In the genomic region with DNA sequence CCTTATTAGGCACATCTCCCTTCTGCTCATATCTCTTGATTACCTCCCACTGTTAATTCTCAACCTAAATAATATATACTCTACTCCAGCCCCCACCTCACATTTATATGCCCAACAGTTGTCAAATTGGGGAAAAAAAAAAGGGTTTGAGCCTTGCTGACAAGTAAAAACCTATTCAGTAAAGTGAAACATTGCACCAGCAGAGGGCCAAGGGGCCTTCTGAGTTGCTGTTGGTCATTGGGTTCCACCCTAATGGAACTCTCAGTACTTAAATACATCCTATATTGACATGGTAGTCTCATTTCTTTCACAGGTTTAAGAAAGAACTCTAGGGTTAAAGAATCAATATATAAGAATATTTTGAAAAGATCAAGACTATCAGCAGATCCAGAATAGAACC, we compare ENCODE assay signal across 22 cellular contexts.
"Had no signal": no experiment of that assay in that cellular context is flagged by ENCODE, and none has a peak within 500 bp of the region (broad histone marks: within the 10 kb centered on the region; RNA-seq: fewer than 3 reads in every experiment).

No MANE protein-coding gene starts in this region.

- DNase-seq: activated CD4-positive, alpha-beta T cell treated with anti-CD3 and anti-CD28 coated beads, Interleukin-2, amount 10 ng/mL, durations not matched to agents 7 days and 5 days; activated CD8-positive, alpha-beta T cell treated with anti-CD3 and anti-CD28 coated beads for 36 hours; activated gamma-delta T cell; activated naive CD4-positive, alpha-beta T cell treated with anti-CD3 and anti-CD28 coated beads, Interleukin-2, amount 50 U/mL, for 16 hours; activated naive CD8-positive, alpha-beta T cell treated with anti-CD3 and anti-CD28 coated beads, Interleukin-2, amount 50 U/mL, for 24 hours; cerebellar nuclear complex; foreskin fibroblast; heart right ventricle; immature natural killer cell; lower lobe of right lung; naive B cell; posterior cingulate gyrus; sigmoid colon; stimulated activated CD4-positive, alpha-beta T cell treated with anti-CD3 and anti-CD28 coated beads, Interleukin-15, amount 100 ng/mL, for 24 hours; stimulated activated CD8-positive, alpha-beta memory T cell treated with anti-CD3 and anti-CD28 coated beads, Interleukin-4, amount 100 ng/mL, for 48 hours; stimulated activated naive B cell treated with anti-CD40 and anti-IgM and Interleukin-4, amounts not matched to agents 10 μg/mL and 1 μg/mL and 100 μg/mL, for 72 hours; transverse colon; uterus had no signal

- ATAC-seq: activated CD4-positive, CD25-positive, alpha-beta regulatory T cell treated with anti-CD3 and anti-CD28 coated beads, Interleukin-2, amount 50 U/mL, for 24 hours; activated CD8-positive, alpha-beta T cell treated with anti-CD3 and anti-CD28 coated beads for 36 hours; activated naive CD8-positive, alpha-beta T cell treated with anti-CD3 and anti-CD28 coated beads, Interleukin-2, amount 50 U/mL, for 24 hours; heart right ventricle; left lobe of liver; lower lobe of right lung; stimulated activated naive B cell treated with anti-CD40 and anti-IgM and Interleukin-4, amounts not matched to agents 10 μg/mL and 1 μg/mL and 100 μg/mL, for 72 hours had no signal

- H3K4me3 ChIP-seq: coronary artery, heart right ventricle, lower lobe of right lung, sigmoid colon, smooth muscle cell, transverse colon, uterus had no signal

- H3K36me3 ChIP-seq: heart right ventricle, lower lobe of right lung, sigmoid colon, transverse colon, uterus had no signal

- H3K27me3 ChIP-seq: heart right ventricle, sigmoid colon, transverse colon, uterus had no signal
